ENCODE assay signal across 2 cellular contexts in the genomic region with DNA sequence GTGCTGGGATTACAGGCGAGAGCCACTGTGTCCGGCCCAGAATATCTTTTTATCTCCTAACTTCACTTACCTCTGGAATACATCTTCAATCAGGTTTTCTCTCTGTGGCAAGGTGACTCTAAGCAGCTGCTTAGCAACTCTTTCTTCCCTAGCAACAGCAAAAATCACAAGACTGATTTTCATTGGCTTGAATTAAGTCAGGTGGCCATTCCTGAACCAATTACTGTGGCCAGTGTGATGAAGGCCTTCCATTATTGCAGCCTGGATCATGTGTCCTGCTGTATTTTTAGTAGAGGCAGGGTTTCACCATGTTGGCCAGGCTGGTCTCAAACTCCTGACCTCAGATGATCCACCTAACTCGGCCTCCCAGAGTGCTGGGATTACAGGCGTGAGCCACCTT.
TF ChIP-seq lines count a peak whose summit lies in the region.

No MANE protein-coding gene starts in this region.

TF ChIP-seq in HCT116, 20 proteins besides CTCF, POLR2A, EP300 and RAD21:
- no peak for TF ChIP-seq POLR2AphosphoS5 (IDR thresholded peaks at IDR 0.05; ENCODE audit: low read depth, low read length)
- TF ChIP-seq SP1 (IDR thresholded peaks at IDR 0.05; ENCODE audit: low read depth) = peak; percentile 37; the same call in 1 of the 2 replicates

TF ChIP-seq in endothelial cell of umbilical vein, 7 proteins besides CTCF, POLR2A, EP300 and RAD21:
- peak; percentile 39 for TF ChIP-seq MAX (IDR thresholded peaks at IDR 0.05; ENCODE audit: insufficient read depth, insufficient read length)
- no peak for TF ChIP-seq GATA2 (IDR thresholded peaks at IDR 0.05; ENCODE audit: insufficient read depth, insufficient read length, low read depth, low read length)
